Comparison of ENCODE assay signal across 1 cellular context in genomic region chr11:78212586-78213371, GRCh38.
TF ChIP-seq lines count a peak whose summit lies in the region.

No MANE protein-coding gene starts in this region.

TF ChIP-seq in K562, 482 proteins besides CTCF, POLR2A, EP300 and RAD21:
- TF ChIP-seq CEBPB (tag; IDR thresholded peaks at IDR 0.05), result no peak
- TF ChIP-seq SNRNP70 (optimal IDR thresholded peaks at IDR 0.05; ENCODE audit: low read depth, low read length), result no peak
- TF ChIP-seq MXI1 (IDR thresholded peaks at IDR 0.05; ENCODE audit: low read depth, low read length), result no peak
- no peak for TF ChIP-seq HOMEZ (CRISPR knock-in tag; IDR thresholded peaks at IDR 0.05)
- TF ChIP-seq POLR2B (IDR thresholded peaks at IDR 0.05; ENCODE audit: low read depth, partially characterized antibody), result peak; percentile 21
- 0 out of 2 replicates have a peak, but pooled peaks have one; percentile 47 for TF ChIP-seq RNF219 (CRISPR knock-in tag; IDR thresholded peaks at IDR 0.05)
- TF ChIP-seq ZNF699 (CRISPR knock-in tag; IDR thresholded peaks at IDR 0.05; ENCODE audit: insufficient replicate concordance), result no peak
- no peak for TF ChIP-seq BCLAF1 (IDR thresholded peaks at IDR 0.05; ENCODE audit: borderline replicate concordance in 1 of 2, control insufficient read depth in 1 of 2, low read depth in 2 of 2, low read length in 1 of 2)
- no peak for TF ChIP-seq IRF9 (tag; IDR thresholded peaks at IDR 0.05)
- peak; percentile 70 for TF ChIP-seq POLR2G (IDR thresholded peaks at IDR 0.05; ENCODE audit: low read depth, low read length)
- no peak for TF ChIP-seq ZBTB33 (CRISPR knock-in tag; IDR thresholded peaks at IDR 0.05)
- no peak for TF ChIP-seq SMC3 (conservative IDR thresholded peaks at IDR 0.05; ENCODE audit: insufficient read depth, low read depth, low read length)
- TF ChIP-seq NCOA1 (IDR thresholded peaks at IDR 0.05; ENCODE audit: low read depth), result no peak
- peak; percentile 25; the same call in 1 of the 2 replicates for TF ChIP-seq POLR2AphosphoS2 (IDR thresholded peaks at IDR 0.05; ENCODE audit: low read length)
- no peak for TF ChIP-seq TRIM25 (IDR thresholded peaks at IDR 0.05; ENCODE audit: borderline replicate concordance)
- TF ChIP-seq KLF6 (CRISPR knock-in tag; IDR thresholded peaks at IDR 0.05; ENCODE audit: borderline replicate concordance), result no peak
- TF ChIP-seq ZHX1 (conservative IDR thresholded peaks at IDR 0.05; ENCODE audit: low read length), result no peak
- no peak for TF ChIP-seq RAD51 (IDR thresholded peaks at IDR 0.05; ENCODE audit: borderline replicate concordance, low read depth)
- TF ChIP-seq RBM22 (IDR thresholded peaks at IDR 0.05; ENCODE audit: low read depth, low read length, poor library complexity, severe bottlenecking), result peak; percentile 95
- no peak for TF ChIP-seq ZNF780A (CRISPR knock-in tag; IDR thresholded peaks at IDR 0.05)
- TF ChIP-seq ZBTB9 (CRISPR knock-in tag; IDR thresholded peaks at IDR 0.05), result no peak
- peak; percentile 23; the same call in 1 of the 2 replicates for TF ChIP-seq THRB (CRISPR knock-in tag; conservative IDR thresholded peaks at IDR 0.05)
- TF ChIP-seq CTCFL (IDR thresholded peaks at IDR 0.05; ENCODE audit: borderline replicate concordance, insufficient read depth, low read depth, low read length, poor library complexity, severe bottlenecking), result no peak
